Comparison of ENCODE assay signal across 6 cellular contexts in the genomic region with DNA sequence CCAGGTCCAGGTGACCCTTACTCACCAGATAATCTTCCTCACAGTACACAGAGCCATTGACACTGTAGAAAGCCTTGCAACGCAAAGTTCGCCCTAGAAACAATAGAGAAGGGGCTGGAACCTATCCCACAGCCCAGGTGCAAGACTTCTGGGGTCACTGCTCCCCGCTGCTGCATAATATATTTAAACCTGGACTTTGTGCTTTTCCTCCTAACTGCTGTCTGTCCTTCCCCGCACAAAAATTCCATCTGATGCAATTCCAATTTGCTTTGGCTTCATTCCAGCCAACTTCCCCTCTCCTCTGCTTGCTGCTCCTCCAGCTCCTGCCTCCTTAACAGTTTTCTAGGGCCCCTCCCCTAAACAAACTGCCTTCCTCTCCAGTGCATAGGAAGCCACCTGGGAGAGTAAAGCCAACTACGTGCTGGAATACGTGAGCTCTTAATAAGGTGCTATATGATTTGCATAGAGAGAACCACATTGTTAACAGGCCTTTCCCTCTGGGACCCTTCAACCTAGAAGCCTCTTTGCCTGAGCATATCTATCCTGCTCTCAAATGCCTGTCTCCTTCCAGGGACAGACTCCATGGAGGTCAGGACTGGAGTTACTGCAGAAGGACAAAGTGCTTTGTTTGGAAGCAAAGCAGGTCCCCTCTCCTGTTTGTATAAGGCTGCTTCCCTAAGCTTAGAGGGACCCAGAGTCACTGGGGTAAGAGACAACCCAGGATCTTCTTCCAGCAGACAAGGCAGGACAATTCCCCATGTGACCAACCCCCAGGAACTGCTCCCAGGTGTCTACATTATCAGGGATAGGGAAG.
A peak's percentile ranks its signal among the peaks of the same experiment; 100 is the strongest.
DNase-seq lines count a peak whose midpoint lies in the region; ATAC-seq and TF ChIP-seq lines count a peak whose summit lies in the region.

No MANE protein-coding gene starts in this region.

- TF ChIP-seq CTCF in C4-2B (conservative IDR thresholded peaks at IDR 0.05): no peak

- ATAC-seq in GM18511 (IDR thresholded peaks at IDR 0.05; ENCODE audit: unreplicated experiment): no peak

- peak overlapping the region; percentile 39 for H3K27ac ChIP-seq in C4-2B

- DNase-seq in OCI-M1 (lab: John Stamatoyannopoulos, UW) (peak; percentile 19), kidney glomerular epithelial cell (lab: John Stamatoyannopoulos, UW) (peak; percentile 79), KG1 (lab: John Stamatoyannopoulos, UW) (no peak), NCI-H2196 (lab: John Stamatoyannopoulos, UW; ENCODE audit: unreplicated experiment) (no peak)

Comparison
In these comparisons a context has a peak if more than half of its experiments do, and no peak if none do; other contexts are left out.
1. DNase-seq: peak in OCI-M1 (single experiment) and kidney glomerular epithelial cell (single experiment); none in KG1 (single experiment) and NCI-H2196 (single experiment).